1 cellular context compared by ENCODE assay signal in genomic region chr1:87328121-87329050, GRCh38.
TF ChIP-seq lines count a peak whose summit lies in the region.

Gene LMO4 (plus strand): TSS chr1:87328880. CDS start chr1:87332016, 3,136 bp downstream.

TF ChIP-seq in IMR-90, 13 proteins besides CTCF, POLR2A, EP300 and RAD21 (continued from another document):
- TF ChIP-seq ELK1 (IDR thresholded peaks at IDR 0.05; ENCODE audit: borderline replicate concordance, low read depth, low read length), result no peak
